In the genomic region with DNA sequence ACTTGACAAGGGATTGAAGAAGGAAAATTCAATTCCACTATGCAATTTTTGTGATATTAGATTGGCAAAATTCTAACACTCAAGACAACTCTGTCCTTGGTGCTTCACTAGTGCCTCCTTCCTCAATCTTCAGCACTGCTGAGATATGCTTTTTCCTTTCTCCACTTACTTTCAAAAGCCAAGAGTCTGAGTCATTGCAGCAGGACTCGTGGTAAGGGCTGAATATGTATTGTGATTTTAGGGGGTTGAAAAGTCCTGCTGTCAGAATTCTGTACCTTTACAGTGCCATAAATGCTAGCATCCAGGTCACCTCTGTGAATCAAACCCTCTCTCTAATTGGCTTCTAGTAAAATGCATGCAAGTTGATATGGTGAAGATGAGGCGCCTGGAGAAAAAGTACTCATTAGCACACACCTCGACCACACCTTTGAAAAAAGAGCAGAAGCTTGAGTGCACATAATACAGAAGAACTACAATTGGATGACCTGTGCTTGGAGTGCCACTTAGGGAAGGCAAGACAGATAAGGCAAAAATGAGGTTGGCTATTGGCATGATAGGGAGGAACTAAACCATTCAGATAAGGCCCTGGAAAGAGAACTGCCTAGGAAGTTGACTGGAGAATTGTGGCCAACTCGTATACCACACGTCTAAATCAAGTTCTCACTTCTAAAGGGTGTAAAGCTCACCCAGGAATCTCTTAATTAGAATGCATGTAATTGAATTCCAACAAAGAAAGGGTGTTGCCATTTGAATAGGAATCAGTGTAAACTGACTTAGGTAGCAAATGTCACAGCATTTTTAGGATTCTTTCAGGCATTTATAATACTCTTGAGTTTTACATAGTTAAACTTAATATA, we compare ENCODE assay signal across 1 cellular context.
TF ChIP-seq lines count a peak whose summit lies in the region.

No MANE protein-coding gene starts in this region.

TF ChIP-seq in SK-N-SH treated with all-trans-retinoic acid at 6 μM for 48 hours, 23 proteins besides CTCF, POLR2A, EP300 and RAD21 (continued from another document):
- TF ChIP-seq, protein P1, sequence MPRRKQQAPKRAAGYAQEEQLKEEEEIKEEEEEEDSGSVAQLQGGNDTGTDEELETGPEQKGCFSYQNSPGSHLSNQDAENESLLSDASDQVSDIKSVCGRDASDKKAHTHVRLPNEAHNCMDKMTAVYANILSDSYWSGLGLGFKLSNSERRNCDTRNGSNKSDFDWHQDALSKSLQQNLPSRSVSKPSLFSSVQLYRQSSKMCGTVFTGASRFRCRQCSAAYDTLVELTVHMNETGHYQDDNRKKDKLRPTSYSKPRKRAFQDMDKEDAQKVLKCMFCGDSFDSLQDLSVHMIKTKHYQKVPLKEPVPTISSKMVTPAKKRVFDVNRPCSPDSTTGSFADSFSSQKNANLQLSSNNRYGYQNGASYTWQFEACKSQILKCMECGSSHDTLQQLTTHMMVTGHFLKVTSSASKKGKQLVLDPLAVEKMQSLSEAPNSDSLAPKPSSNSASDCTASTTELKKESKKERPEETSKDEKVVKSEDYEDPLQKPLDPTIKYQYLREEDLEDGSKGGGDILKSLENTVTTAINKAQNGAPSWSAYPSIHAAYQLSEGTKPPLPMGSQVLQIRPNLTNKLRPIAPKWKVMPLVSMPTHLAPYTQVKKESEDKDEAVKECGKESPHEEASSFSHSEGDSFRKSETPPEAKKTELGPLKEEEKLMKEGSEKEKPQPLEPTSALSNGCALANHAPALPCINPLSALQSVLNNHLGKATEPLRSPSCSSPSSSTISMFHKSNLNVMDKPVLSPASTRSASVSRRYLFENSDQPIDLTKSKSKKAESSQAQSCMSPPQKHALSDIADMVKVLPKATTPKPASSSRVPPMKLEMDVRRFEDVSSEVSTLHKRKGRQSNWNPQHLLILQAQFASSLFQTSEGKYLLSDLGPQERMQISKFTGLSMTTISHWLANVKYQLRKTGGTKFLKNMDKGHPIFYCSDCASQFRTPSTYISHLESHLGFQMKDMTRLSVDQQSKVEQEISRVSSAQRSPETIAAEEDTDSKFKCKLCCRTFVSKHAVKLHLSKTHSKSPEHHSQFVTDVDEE (CRISPR knock-in tag; IDR thresholded peaks at IDR 0.05), result no peak
- no peak for TF ChIP-seq ESRRG (CRISPR knock-in tag; IDR thresholded peaks at IDR 0.05)
- TF ChIP-seq SNAI2 (CRISPR knock-in tag; IDR thresholded peaks at IDR 0.05), result no peak
- no peak for TF ChIP-seq ZC3H10 (CRISPR knock-in tag; IDR thresholded peaks at IDR 0.05)
- TF ChIP-seq ZFP30 (CRISPR knock-in tag; IDR thresholded peaks at IDR 0.05), result no peak
